8 cellular contexts compared by ENCODE assay signal in genomic region chr5:127517480-127518318, GRCh38. TPM values are rescaled to one million over a fixed set of nuclear protein-coding genes. Genes with fewer than 3 reads are reported as not detected.
DNase-seq lines count a peak whose midpoint lies in the region; ATAC-seq and TF ChIP-seq lines count a peak whose summit lies in the region.

TSS of gene PRRC1 (plus strand) at chr5:127517640. CDS start at chr5:127523480, 5,840 bp downstream.

- H3K9me3 Mint-ChIP-seq in chondrocyte (ENCODE audit: low read depth): peaks cover 9% of the 10 kb centered on the region

- H3K36me3 Mint-ChIP-seq in chondrocyte (ENCODE audit: low read depth): peaks cover 23% of the 10 kb centered on the region

- TF ChIP-seq CTCF in chondrocyte (IDR thresholded peaks at IDR 0.05): peak; percentile 22

- DNase-seq in AG08396 (ENCODE audit: low spot score): peak; percentile 94
- DNase-seq in NCI-H446 (lab: John Stamatoyannopoulos, UW): peak; percentile 43 to 83
- peak; percentile 68 for DNase-seq in activated CD4-positive, alpha-beta T cell treated with anti-CD3 and anti-CD28 coated beads for 1 hour
- no peak for DNase-seq in chondrocyte (ENCODE audit: low spot score)
- peak; percentile 85 for DNase-seq in kidney tubule cell (ENCODE audit: low spot score)
- peak; percentile 63 to 76 (median 72) for DNase-seq in stimulated activated CD4-positive, alpha-beta T cell treated with anti-CD3 and anti-CD28 coated beads, Interleukin-1b, Interleukin-23, amount 100 ng/mL, for 24 hours (ENCODE audit: low read depth in 4 of 4, low spot score in 1 of 4)

- peak within 1 kb of the TSS; percentile 76 for H3K4me3 Mint-ChIP-seq in chondrocyte (ENCODE audit: unreplicated experiment)

- H3K27ac Mint-ChIP-seq in chondrocyte (ENCODE audit: unreplicated experiment): peak within 1 kb of the TSS; percentile 96

- H3K27me3 Mint-ChIP-seq in chondrocyte (ENCODE audit: low read depth): no peaks in the 10 kb centered on the region

- ATAC-seq in GM18907 (IDR thresholded peaks at IDR 0.05; ENCODE audit: unreplicated experiment): peak; percentile 96
- ATAC-seq in HG03139 (IDR thresholded peaks at IDR 0.05; ENCODE audit: unreplicated experiment): peak; percentile 92

- peaks cover 43% of the 10 kb centered on the region for H3K4me1 Mint-ChIP-seq in chondrocyte (ENCODE audit: low read depth)

RNA-seq across cellular contexts. Expression of gene PRRC1, which starts in this region (rescaled TPM):
- 106 to 133 TPM (median 109 TPM) in 3 replicates for total RNA-seq in chondrocyte
